ENCODE assay signal across 8 cellular contexts in the genomic region with DNA sequence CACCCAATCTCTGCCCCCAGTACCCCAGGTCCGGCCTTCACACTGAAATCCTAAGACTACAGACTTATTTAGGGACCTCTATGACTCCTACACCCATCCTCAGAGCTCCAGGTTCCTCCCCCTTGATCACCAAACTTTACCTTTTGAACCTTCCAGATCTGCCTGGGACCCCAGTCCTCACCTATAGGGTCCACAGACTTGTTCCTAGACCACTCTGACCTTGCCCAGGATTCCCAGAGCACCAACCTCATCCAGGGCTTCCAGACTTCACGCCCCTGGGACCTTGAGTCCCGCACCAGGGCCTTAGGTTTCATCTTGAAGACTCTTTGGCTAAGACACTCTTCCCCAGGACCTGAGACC. TPM values are rescaled to one million over a fixed set of nuclear protein-coding genes. Genes with fewer than 3 reads are reported as not detected.
DNase-seq lines count a peak whose midpoint lies in the region; ATAC-seq, FAIRE-seq and TF ChIP-seq lines count a peak whose summit lies in the region.

No MANE protein-coding gene starts in this region.

- H3K4me2 ChIP-seq in HCT116 (ENCODE audit: low read length) (peak overlapping the region; percentile 87), hepatocyte (peak overlapping the region; percentile 90)

- H2AFZ ChIP-seq in HCT116 (ENCODE audit: low read depth, low read length, poor library complexity, severe bottlenecking) (no peak overlapping the region), hepatocyte (peak overlapping the region; percentile 74)

- RAD21 ChIA-PET in HCT116 (lab: Charles Lee; ENCODE audit: low non-redundant PET in 1 of 2, low total read pairs in 2 of 2, uncharacterized antibody in 2 of 2, unreplicated experiment in 2 of 2), result interaction anchor here (1.1 to 1.9 kb wide), 2 partner anchors 140 to 141 kb away, joined by 3 to 10 read pairs; no protein-coding TSS in a partner anchor

- H3K27me3 ChIP-seq in HCT116 (ENCODE audit: insufficient read depth, low read length) (no peaks in the 10 kb centered on the region), hepatocyte (no peaks in the 10 kb centered on the region), small intestine (ENCODE audit: control insufficient read depth in 2 of 2, insufficient read depth in 2 of 2, low read length in 2 of 2) (no peaks in the 10 kb centered on the region)

- POLR2A ChIA-PET in HCT116 (lab: Charles Lee), result interaction anchor here (0.6 to 2.4 kb wide), 9 partner anchors 9 to 608 kb away, joined by 3 to 14 read pairs (median 3); a partner anchor contains a TSS
- POLR2A ChIA-PET in activated CD8-positive, alpha-beta T cell treated with anti-CD3 and anti-CD28 coated beads, Interleukin-2, amount 10 ng/mL, durations not matched to agents 7 days and 5 days (lab: Charles Lee), result interaction anchor here (0.8 to 2.0 kb wide), 10 partner anchors 9 to 142 kb away, joined by 3 to 5 read pairs (median 4); a partner anchor contains a TSS

- no peak for FAIRE-seq in small intestine (lab: Jason Lieb, UNC)

- WGBS in hepatocyte (ENCODE audit: low lambda C conversion rate, missing lambda C conversion rate), result 64% methylated on average over 3 of the region's 3 CpGs
- 64 to 65% (median 65%) methylated on average over 3 of the region's 3 CpGs for WGBS in small intestine, 3 donors

- TF ChIP-seq CTCF in HCT116 (IDR thresholded peaks at IDR 0.05 in 2 of 3, conservative IDR thresholded peaks at IDR 0.05 in 1 of 3; ENCODE audit: borderline replicate concordance in 1 of 3, insufficient read depth in 1 of 3, low read depth in 2 of 3, low read length in 2 of 3) (no peak), hepatocyte (IDR thresholded peaks at IDR 0.05; ENCODE audit: poor library complexity) (no peak)

- intact Hi-C loops in HCT116 (cut with micrococcal nuclease), result loop anchor here (5.0 kb wide), 3 partner anchors 142 to 698 kb away; a partner anchor contains a TSS

- peak overlapping the region; percentile 89 to 91 for H3K4me3 ChIP-seq in HCT116 (replicated peaks in 1 of 2; ENCODE audit: low read depth in 1 of 2, low read length in 2 of 2)
- H3K4me3 ChIP-seq in hepatocyte, result peak overlapping the region; percentile 22
- peak overlapping the region; percentile 61 to 69 for H3K4me3 ChIP-seq in small intestine (ENCODE audit: low read depth in 1 of 2, low read length in 2 of 2)

- DNase-seq in HCT116 (ENCODE audit: low read depth, low spot score), result no peak
- no peak for DNase-seq in activated CD8-positive, alpha-beta T cell treated with anti-CD3 and anti-CD28 coated beads, Interleukin-2, amount 10 ng/mL, durations not matched to agents 7 days and 5 days
- no peak for DNase-seq in hepatocyte (ENCODE audit: low spot score)
- no peak for DNase-seq in small intestine
- DNase-seq in ureter (ENCODE audit: low spot score), result no peak
- no peak for DNase-seq in GF-D8 (lab: John Stamatoyannopoulos, UW)
- no peak for DNase-seq in NCI-H345 treated with DMSO at 0.1 percent for 48 hours (lab: John Stamatoyannopoulos, UW; ENCODE audit: unreplicated experiment)

- peak overlapping the region; percentile 85 for H3K9ac ChIP-seq in HCT116 (ENCODE audit: low read length)

- TSS peak; percentile 66 for BruUV-seq in HCT116 (replicated peaks; lab: Mats Ljungman, UMichigan)

- H3K36me3 ChIP-seq in HCT116 (ENCODE audit: control insufficient read depth in 1 of 2, insufficient read depth in 2 of 2, low read length in 2 of 2) (0 out of 4 replicates have a peak, but pooled peaks cover 0 to 2% of the 10 kb centered on the region in 2 experiments), hepatocyte (replicated peaks; ENCODE audit: insufficient read depth, low read depth) (no peaks in the 10 kb centered on the region), small intestine (ENCODE audit: control insufficient read depth in 2 of 2, insufficient read depth in 2 of 2, low read length in 2 of 2) (peaks cover 0 to 2% of the 10 kb centered on the region in 2 donors)

- H3K79me2 ChIP-seq in HCT116 (ENCODE audit: insufficient read depth, low read length) (peaks cover 13% of the 10 kb centered on the region), hepatocyte (peaks cover 18% of the 10 kb centered on the region)

- peak overlapping the region; percentile 95 for H3K4me3 Mint-ChIP-seq in activated CD8-positive, alpha-beta T cell treated with anti-CD3 and anti-CD28 coated beads, Interleukin-2, amount 10 ng/mL, durations not matched to agents 7 days and 5 days

- peaks cover 23% of the 10 kb centered on the region for H3K36me3 Mint-ChIP-seq in activated CD8-positive, alpha-beta T cell treated with anti-CD3 and anti-CD28 coated beads, Interleukin-2, amount 10 ng/mL, durations not matched to agents 7 days and 5 days (ENCODE audit: low read depth)

- TF ChIP-seq POLR2A in HCT116 (IDR thresholded peaks at IDR 0.05; ENCODE audit: borderline replicate concordance, extremely low read depth, insufficient read depth, insufficient read length), result no peak

- no peaks in the 10 kb centered on the region for H3K9me3 Mint-ChIP-seq in activated CD8-positive, alpha-beta T cell treated with anti-CD3 and anti-CD28 coated beads, Interleukin-2, amount 10 ng/mL, durations not matched to agents 7 days and 5 days (ENCODE audit: insufficient read depth)

- H3K27me3 Mint-ChIP-seq in activated CD8-positive, alpha-beta T cell treated with anti-CD3 and anti-CD28 coated beads, Interleukin-2, amount 10 ng/mL, durations not matched to agents 7 days and 5 days (ENCODE audit: low read depth), result no peaks in the 10 kb centered on the region

- peaks cover 29% of the 10 kb centered on the region for H3K4me1 Mint-ChIP-seq in activated CD8-positive, alpha-beta T cell treated with anti-CD3 and anti-CD28 coated beads, Interleukin-2, amount 10 ng/mL, durations not matched to agents 7 days and 5 days (ENCODE audit: low read depth)

- H3K9me3 ChIP-seq in HCT116 (ENCODE audit: control insufficient read depth in 1 of 2, insufficient read depth in 1 of 2, low read depth in 1 of 2, low read length in 2 of 2) (no peaks in the 10 kb centered on the region), hepatocyte (ENCODE audit: low read depth) (no peaks in the 10 kb centered on the region), small intestine (ENCODE audit: control insufficient read depth, low read depth) (no peaks in the 10 kb centered on the region)

- peak overlapping the region; percentile 96 for H3K27ac ChIP-seq in HCT116 (ENCODE audit: low read depth, low read length)
- peak overlapping the region; percentile 98 for H3K27ac ChIP-seq in hepatocyte
- H3K27ac ChIP-seq in small intestine (ENCODE audit: low read depth in 1 of 2, low read length in 1 of 2), result peak overlapping the region; percentile 95 to 100

- H3K27ac Mint-ChIP-seq in activated CD8-positive, alpha-beta T cell treated with anti-CD3 and anti-CD28 coated beads, Interleukin-2, amount 10 ng/mL, durations not matched to agents 7 days and 5 days, result peak overlapping the region; percentile 99

- H3K4me1 ChIP-seq in HCT116 (ENCODE audit: control insufficient read depth in 1 of 2, insufficient read depth in 2 of 2, low read length in 2 of 2) (peaks cover 15 to 28% of the 10 kb centered on the region in 2 experiments), hepatocyte (ENCODE audit: insufficient read depth) (peaks cover 15% of the 10 kb centered on the region), small intestine (ENCODE audit: control insufficient read depth in 2 of 2, insufficient read depth in 1 of 2, low read depth in 1 of 2, low read length in 1 of 2) (peaks cover 4 to 7% of the 10 kb centered on the region in 2 donors)

- ATAC-seq in HCT116 (no peak; the same call in 1 of the 2 replicates), GM19455 (IDR thresholded peaks at IDR 0.05; ENCODE audit: unreplicated experiment) (no peak)
- no peak for ATAC-seq in activated CD8-positive, alpha-beta T cell treated with anti-CD3 and anti-CD28 coated beads, Interleukin-2, amount 10 ng/mL, durations not matched to agents 7 days and 5 days

- H4K20me1 ChIP-seq in HCT116 (ENCODE audit: insufficient read depth) (no peaks in the 10 kb centered on the region), hepatocyte (ENCODE audit: insufficient read depth, poor library complexity, severe bottlenecking) (no peaks in the 10 kb centered on the region)

- CTCF ChIA-PET in HCT116 (lab: Charles Lee), result interaction anchor here (1.0 to 3.1 kb wide), 4 partner anchors 10 to 463 kb away, joined by 3 to 29 read pairs (median 8); no protein-coding TSS in a partner anchor
- CTCF ChIA-PET in activated CD8-positive, alpha-beta T cell treated with anti-CD3 and anti-CD28 coated beads, Interleukin-2, amount 10 ng/mL, durations not matched to agents 7 days and 5 days (lab: Charles Lee), result interaction anchor here (0.7 to 3.2 kb wide), 9 partner anchors 11 to 142 kb away, joined by 3 to 24 read pairs (median 5); no protein-coding TSS in a partner anchor

- H3K9me2 ChIP-seq in HCT116 (ENCODE audit: insufficient read depth) (no peaks in the 10 kb centered on the region), hepatocyte (replicated peaks; ENCODE audit: insufficient read depth) (no peaks in the 10 kb centered on the region)

- TF ChIP-seq RAD21 in HCT116 (IDR thresholded peaks at IDR 0.05; ENCODE audit: low read depth), result no peak

TF ChIP-seq in HCT116, 20 proteins besides CTCF, POLR2A, EP300 and RAD21:
- TF ChIP-seq POLR2AphosphoS5 (IDR thresholded peaks at IDR 0.05; ENCODE audit: low read depth, low read length) (peak; percentile 73; the same call in 1 of the 2 replicates), JUND (IDR thresholded peaks at IDR 0.05) (no peak), EGR1 (IDR thresholded peaks at IDR 0.05; ENCODE audit: low read depth) (no peak), SIN3A (IDR thresholded peaks at IDR 0.05; ENCODE audit: low read depth) (no peak), SP1 (IDR thresholded peaks at IDR 0.05; ENCODE audit: low read depth) (no peak)

RNA-seq across cellular contexts. Expression of a gene that starts 0.5 kb away (rescaled TPM):
- total RNA-seq in HCT116 (2021; ENCODE audit: unreplicated experiment), result 49.8 TPM
- 83.8 and 98.8 TPM in 2 replicates for polyA plus RNA-seq in HCT116 (2012)
- total RNA-seq in activated CD8-positive, alpha-beta T cell treated with anti-CD3 and anti-CD28 coated beads, Interleukin-2, amount 10 ng/mL, durations not matched to agents 7 days and 5 days, result 10 to 100 TPM; 32.4 to 35.4 TPM
- total RNA-seq in hepatocyte, result 19.1 and 25.0 TPM in 2 replicates
- 67.3 and 73.5 TPM in 2 replicates for polyA plus RNA-seq in hepatocyte
- polyA plus RNA-seq in small intestine, result 10 to 100 TPM; 32.4 to 50.8 (median 45.1) TPM
- total RNA-seq in ureter, result 43.0 TPM

RNA-seq across cellular contexts. Expression of a gene that starts 42.6 kb away (rescaled TPM):
- total RNA-seq in HCT116 (2021; ENCODE audit: unreplicated experiment), result 57.7 TPM
- 22.1 and 25.0 TPM in 2 replicates for polyA plus RNA-seq in HCT116 (2012)
- total RNA-seq in activated CD8-positive, alpha-beta T cell treated with anti-CD3 and anti-CD28 coated beads, Interleukin-2, amount 10 ng/mL, durations not matched to agents 7 days and 5 days, result 10 to 100 TPM; 34.3 to 38.1 TPM
- 16.4 and 17.5 TPM in 2 replicates for total RNA-seq in hepatocyte
- polyA plus RNA-seq in hepatocyte, result 7.7 and 9.7 TPM in 2 replicates
- polyA plus RNA-seq in small intestine, result 1 to 10 TPM; 3.8 to 8.1 (median 3.8) TPM
- total RNA-seq in ureter, result 28.7 TPM

Comparison
In these comparisons a context has a peak if more than half of its experiments do, and no peak if none do; other contexts are left out.
1. H3K4me3 ChIP-seq: peak in every context shown above with its lines; median percentile 90 in HCT116; 65 in small intestine; 22 in hepatocyte.